34 cellular contexts compared by ENCODE assay signal in genomic region chr6:35177586-35177985, GRCh38. TPM values are rescaled to one million over a fixed set of nuclear protein-coding genes. Genes with fewer than 3 reads are reported as not detected.
DNase-seq lines count a peak whose midpoint lies in the region; ATAC-seq, FAIRE-seq and TF ChIP-seq lines count a peak whose summit lies in the region.
"Had no signal": no experiment of that assay in that cellular context is flagged by ENCODE, and none has a peak within 500 bp of the region (broad histone marks: within the 10 kb centered on the region; RNA-seq: fewer than 3 reads in every experiment).

No MANE protein-coding gene starts in this region.

- CTCF ChIA-PET in K562 (lab: Yijun Ruan, JAX; ENCODE audit: low intra/inter-chr PET ratio), result no interaction called here

- H3K4me1 Mint-ChIP-seq in HFFc6 (ENCODE audit: low read depth), result peaks cover 84% of the 10 kb centered on the region
- no peaks in the 10 kb centered on the region for H3K4me1 Mint-ChIP-seq in natural killer cell treated with Interleukin-12 subunit alpha and Interleukin-12 subunit beta and Interleukin-15 and Interleukin-18, amount 100 ng/mL, for 72 hours (ENCODE audit: low read depth in 2 of 2)
- H3K4me1 Mint-ChIP-seq: naive B cell had no signal

- DNase-seq in HFFc6 (peak; percentile 66), K562 (ENCODE audit: extremely low read depth in 1 of 4, low spot score in 3 of 4) (no peak), lung microvascular endothelial cell (ENCODE audit: low read depth in 2 of 2) (peak; percentile 24 to 60), HUDEP-2 (lab: John Stamatoyannopoulos, UW; ENCODE audit: unreplicated experiment in 76 of 76) (no peak), mucosa of descending colon (no peak), T-helper 9 cell (no peak)
- no peak for DNase-seq in natural killer cell treated with Interleukin-12 subunit alpha and Interleukin-12 subunit beta and Interleukin-15 and Interleukin-18, amount 100 ng/mL, for 72 hours (ENCODE audit: low spot score)
- DNase-seq: activated CD4-positive, alpha-beta T cell treated with anti-CD3 and anti-CD28 coated beads for 48 hours; activated CD8-positive, alpha-beta memory T cell treated with anti-CD3 and anti-CD28 coated beads for 24 hours; activated gamma-delta T cell; activated T-cell treated with anti-CD3 and anti-CD28 coated beads, Interleukin-2, amount 50 U/mL, for 1 hour; AML-193; Calu3; caudate nucleus; CD4-positive, CD25-positive, alpha-beta regulatory T cell; cortex of kidney; DMS79 treated with DMSO at 0.1 percent for 48 hours; effector memory CD8-positive, alpha-beta T cell; head of caudate nucleus; left ventricle myocardium superior; naive B cell; NCI-H1105 treated with DMSO at 0.1 percent for 48 hours; NCI-H1930; NCI-H524 treated with DMSO at 0.1 percent for 48 hours; SHP77; stimulated activated naive CD4-positive, alpha-beta T cell treated with Interleukin-2 at 50 U/mL for 16 hours had no signal

- H3K27me3 Mint-ChIP-seq in HFFc6 (ENCODE audit: insufficient read depth), result no peaks in the 10 kb centered on the region
- peaks cover under 1 to 23% of the 10 kb centered on the region in 2 donors for H3K27me3 Mint-ChIP-seq in natural killer cell treated with Interleukin-12 subunit alpha and Interleukin-12 subunit beta and Interleukin-15 and Interleukin-18, amount 100 ng/mL, for 72 hours

- H2AFZ ChIP-seq in ACC112 (ENCODE audit: low read length, unreplicated experiment), result no peak overlapping the region
- peak overlapping the region; percentile 76 for H2AFZ ChIP-seq in K562 (ENCODE audit: low read depth, low read length)

- in situ Hi-C loops in K562 (cut with MboI), result no loop called here

- peak; percentile 23 for FAIRE-seq in K562 (lab: Jason Lieb, UNC)
- FAIRE-seq: A204.1 had no signal

- H3K36me3 Mint-ChIP-seq in HFFc6 (ENCODE audit: low read depth), result no peaks in the 10 kb centered on the region
- H3K36me3 Mint-ChIP-seq in natural killer cell treated with Interleukin-12 subunit alpha and Interleukin-12 subunit beta and Interleukin-15 and Interleukin-18, amount 100 ng/mL, for 72 hours, result no peaks in the 10 kb centered on the region
- H3K36me3 Mint-ChIP-seq: CD4-positive, CD25-positive, alpha-beta regulatory T cell had no signal

- WGBS in K562 (ENCODE audit: insufficient coverage, low coverage, missing lambda C conversion rate), result 11% methylated on average over 2 of the region's 2 CpGs

- H3K4me1 ChIP-seq in ACC112 (ENCODE audit: control insufficient read depth, insufficient read depth, low read length, unreplicated experiment), result peaks cover 62% of the 10 kb centered on the region
- H3K4me1 ChIP-seq in K562 (replicated peaks in 1 of 2; ENCODE audit: control insufficient read depth in 2 of 2, insufficient read depth in 2 of 2, low read length in 2 of 2), result peaks cover 10 to 11% of the 10 kb centered on the region in 2 experiments; a peak in 4 of 5 replicates
- peaks cover 4% of the 10 kb centered on the region for H3K4me1 ChIP-seq in mucosa of descending colon (ENCODE audit: low read depth)

- H3K9ac ChIP-seq in K562 (ENCODE audit: insufficient read depth in 1 of 2, low read depth in 2 of 2, low read length in 2 of 2), result no peak overlapping the region

- POLR2A ChIA-PET in K562 (lab: Yijun Ruan, JAX), result no interaction called here

- peak overlapping the region; percentile 38; the same call in 1 of the 2 replicates for H3K4me2 ChIP-seq in K562 (ENCODE audit: insufficient read depth, low read length)

- no peaks in the 10 kb centered on the region for H3K27me3 ChIP-seq in ACC112 (ENCODE audit: insufficient read depth, low read length)
- peaks cover 5 to 20% of the 10 kb centered on the region in 2 experiments for H3K27me3 ChIP-seq in K562 (ENCODE audit: control insufficient read depth in 2 of 2, insufficient read depth in 2 of 2, low read length in 2 of 2)
- H3K27me3 ChIP-seq: suprapubic skin had no signal

- H3K79me2 ChIP-seq in ACC112 (ENCODE audit: control insufficient read depth, insufficient read depth, low read length, unreplicated experiment) (no peaks in the 10 kb centered on the region), K562 (ENCODE audit: control insufficient read depth, insufficient read depth, low read length) (no peaks in the 10 kb centered on the region)

- no peaks in the 10 kb centered on the region for H3K9me3 Mint-ChIP-seq in HFFc6
- H3K9me3 Mint-ChIP-seq in natural killer cell treated with Interleukin-12 subunit alpha and Interleukin-12 subunit beta and Interleukin-15 and Interleukin-18, amount 100 ng/mL, for 72 hours, result no peaks in the 10 kb centered on the region
- H3K9me3 Mint-ChIP-seq: effector memory CD8-positive, alpha-beta T cell; naive B cell had no signal

- no peak for TF ChIP-seq EP300 in K562 (IDR thresholded peaks at IDR 0.05; ENCODE audit: low read length)

- H3K4me3 ChIP-seq in ACC112 (ENCODE audit: low read depth, low read length) (no peak overlapping the region), K562 (no peak overlapping the region), mucosa of descending colon (no peak overlapping the region)
- H3K4me3 ChIP-seq: suprapubic skin had no signal

- peak overlapping the region; percentile 55; the same call in 1 of the 2 replicates for H3K4me3 Mint-ChIP-seq in HFFc6
- no peak overlapping the region for H3K4me3 Mint-ChIP-seq in natural killer cell treated with Interleukin-12 subunit alpha and Interleukin-12 subunit beta and Interleukin-15 and Interleukin-18, amount 100 ng/mL, for 72 hours
- H3K4me3 Mint-ChIP-seq: CD4-positive, CD25-positive, alpha-beta regulatory T cell; effector memory CD8-positive, alpha-beta T cell; naive B cell had no signal

- H4K20me1 ChIP-seq in K562 (replicated peaks; ENCODE audit: control insufficient read depth, insufficient read depth, low read length), result no peaks in the 10 kb centered on the region

- intact Hi-C loops in K562 (cut with micrococcal nuclease), result no loop called here
- intact Hi-C loops in mucosa of descending colon (cut with DNase I, micrococcal nuclease), result no loop called here

- no peak for TF ChIP-seq POLR2A in K562 (conservative IDR thresholded peaks at IDR 0.05)

- H3K9me3 ChIP-seq in K562 (replicated peaks; ENCODE audit: control insufficient read depth, insufficient read depth, low read depth, low read length) (no peaks in the 10 kb centered on the region), mucosa of descending colon (no peaks in the 10 kb centered on the region)
- H3K9me3 ChIP-seq: suprapubic skin had no signal

- no peaks in the 10 kb centered on the region for H3K9me1 ChIP-seq in K562 (ENCODE audit: control insufficient read depth, insufficient read depth, low read length)

- BruUV-seq in K562 (replicated peaks; lab: Mats Ljungman, UMichigan), result no TSS peak

- H3K36me3 ChIP-seq in ACC112 (ENCODE audit: insufficient read depth, low read length) (no peaks in the 10 kb centered on the region), K562 (ENCODE audit: control insufficient read depth, insufficient read depth, low read length) (no peaks in the 10 kb centered on the region), mucosa of descending colon (ENCODE audit: low read depth) (no peaks in the 10 kb centered on the region)
- H3K36me3 ChIP-seq: suprapubic skin had no signal

- no peak for ATAC-seq in K562
- ATAC-seq in natural killer cell treated with Interleukin-12 subunit alpha and Interleukin-12 subunit beta and Interleukin-15 and Interleukin-18, amount 100 ng/mL, for 72 hours, result no peak
- no peak for ATAC-seq in mucosa of descending colon
- ATAC-seq: effector memory CD8-positive, alpha-beta T cell; left ventricle myocardium superior; Panc1 had no signal

- no peak for TF ChIP-seq CTCF in HFFc6 (IDR thresholded peaks at IDR 0.05)
- TF ChIP-seq CTCF in K562 (IDR thresholded peaks at IDR 0.05 in 2 of 3, conservative IDR thresholded peaks at IDR 0.05 in 1 of 3; ENCODE audit: insufficient read depth in 2 of 3, low read depth in 1 of 3, low read length in 3 of 3), result no peak
- no peak for TF ChIP-seq CTCF in mucosa of descending colon (IDR thresholded peaks at IDR 0.05)

- peak overlapping the region; percentile 95 for H3K27ac Mint-ChIP-seq in HFFc6
- H3K27ac Mint-ChIP-seq in natural killer cell treated with Interleukin-12 subunit alpha and Interleukin-12 subunit beta and Interleukin-15 and Interleukin-18, amount 100 ng/mL, for 72 hours, result no peak overlapping the region
- H3K27ac Mint-ChIP-seq: CD4-positive, CD25-positive, alpha-beta regulatory T cell; effector memory CD8-positive, alpha-beta T cell; naive B cell had no signal

- H3K27ac ChIP-seq in ACC112 (ENCODE audit: low read depth, low read length), result peak overlapping the region; percentile 17; the same call in 1 of the 2 replicates
- H3K27ac ChIP-seq in K562 (ENCODE audit: extremely low read depth, low read depth, low read length), result no peak overlapping the region
- H3K27ac ChIP-seq: suprapubic skin had no signal

- no peak for TF ChIP-seq RAD21 in K562 (CRISPR knock-in tag; conservative IDR thresholded peaks at IDR 0.05 in 1 of 2, IDR thresholded peaks at IDR 0.05 in 1 of 2)

RNA-seq across cellular contexts. Expression of gene SCUBE3, which starts 36.2 kb away (rescaled TPM):
- 10 to 100 TPM; 37.0 to 75.0 (median 44.3) TPM for total RNA-seq in HFFc6 (2021; fragmentation: NEBNext Ultra II Directional; extraction: Animal tissue kit (Norgen Biotek cat#: 25700))
- total RNA-seq in K562 (2011; cell fraction: chromatin; rRNA removed; ENCODE audit: low replicate concordance), result not detected in 2 replicates
- total RNA-seq in K562 (2011; cell fraction: nucleolus; rRNA removed), result not detected in 2 replicates
- total RNA-seq in K562 (2011; cell fraction: nucleoplasm; rRNA removed), result not detected in 2 replicates
- total RNA-seq in K562 (2014; rRNA removed) (not detected in 2 replicates), K562 (2014; rRNA removed; fragmentation: Illumina TruSeq; extraction: Trizol) (not detected in 2 replicates), K562 (2015; rRNA removed; fragmentation: Illumina TruSeq; extraction: Trizol) (not detected in 2 replicates), K562 (2021) (0.02 TPM in 1 of 2 replicates, not detected in the other), lung microvascular endothelial cell (0.60 and 0.87 TPM in 2 replicates), mucosa of descending colon (10 to 100 TPM in 1 of 3 donors, under 1 TPM in 2; 0.14 to 11.6 (median 0.26) TPM)
- polyA plus RNA-seq in K562 (2011; rRNA removed) (not detected in 2 replicates), K562 (2014; fragmentation: Illumina TruSeq; extraction: Trizol) (not detected in 2 replicates), K562 (2014; fragmentation: Nextera tagmentation; extraction: Ambion mirVana) (under 1 TPM; 0.01 to 0.11 TPM), K562 (2014; rRNA removed) (not detected in 2 replicates)
- not detected in 2 replicates for polyA plus RNA-seq in K562 (2011; cell fraction: cytosol; rRNA removed)
- not detected in 2 replicates for polyA plus RNA-seq in K562 (2011; cell fraction: nucleus; rRNA removed)
- 0.08 and 0.19 TPM in 2 replicates for polyA plus RNA-seq in K562 (2012)
- not detected in 2 replicates for polyA minus RNA-seq in K562 (2011; rRNA and poly(A)+ RNA removed)
- not detected in 2 replicates for polyA minus RNA-seq in K562 (2011; cell fraction: cytosol; rRNA and poly(A)+ RNA removed)
- polyA minus RNA-seq in K562 (2011; cell fraction: nucleus; rRNA and poly(A)+ RNA removed), result not detected in 2 replicates
- under 1 TPM in 1 of 2 donors, not detected in 1; 0.14 TPM for total RNA-seq in natural killer cell treated with Interleukin-12 subunit alpha and Interleukin-12 subunit beta and Interleukin-15 and Interleukin-18, amount 100 ng/mL, for 72 hours
- total RNA-seq: CD4-positive, CD25-positive, alpha-beta regulatory T cell; MCF 10A had no signal

RNA-seq across cellular contexts. Expression of gene TCP11, which starts 36.4 kb away (rescaled TPM):
- under 1 TPM; 0.31 to 0.70 (median 0.37) TPM for total RNA-seq in HFFc6 (2021; fragmentation: NEBNext Ultra II Directional; extraction: Animal tissue kit (Norgen Biotek cat#: 25700))
- total RNA-seq in K562 (2011; cell fraction: chromatin; rRNA removed; ENCODE audit: low replicate concordance), result not detected in 2 replicates
- total RNA-seq in K562 (2011; cell fraction: nucleolus; rRNA removed), result not detected in 2 replicates
- not detected in 2 replicates for total RNA-seq in K562 (2011; cell fraction: nucleoplasm; rRNA removed)
- not detected in 2 replicates for total RNA-seq in K562 (2014; rRNA removed)
- not detected in 2 replicates for total RNA-seq in K562 (2014; rRNA removed; fragmentation: Illumina TruSeq; extraction: Trizol)
- total RNA-seq in K562 (2015; rRNA removed; fragmentation: Illumina TruSeq; extraction: Trizol), result not detected in 2 replicates
- not detected in 2 replicates for total RNA-seq in K562 (2021)
- polyA plus RNA-seq in K562 (2011; rRNA removed), result not detected in 2 replicates
- 0.15 TPM in 1 of 2 replicates, not detected in the other for polyA plus RNA-seq in K562 (2011; cell fraction: cytosol; rRNA removed)
- polyA plus RNA-seq in K562 (2011; cell fraction: nucleus; rRNA removed), result not detected in 2 replicates
- not detected in 2 replicates for polyA plus RNA-seq in K562 (2012)
- polyA plus RNA-seq in K562 (2014; fragmentation: Illumina TruSeq; extraction: Trizol), result not detected in 2 replicates
- not detected for polyA plus RNA-seq in K562 (2014; fragmentation: Nextera tagmentation; extraction: Ambion mirVana)
- not detected in 2 replicates for polyA plus RNA-seq in K562 (2014; rRNA removed)
- 0.18 TPM in 1 of 2 replicates, not detected in the other for polyA minus RNA-seq in K562 (2011; rRNA and poly(A)+ RNA removed)
- not detected in 2 replicates for polyA minus RNA-seq in K562 (2011; cell fraction: cytosol; rRNA and poly(A)+ RNA removed)
- polyA minus RNA-seq in K562 (2011; cell fraction: nucleus; rRNA and poly(A)+ RNA removed), result not detected in 2 replicates
- total RNA-seq in lung microvascular endothelial cell, result not detected in 2 replicates
- not detected for total RNA-seq in natural killer cell treated with Interleukin-12 subunit alpha and Interleukin-12 subunit beta and Interleukin-15 and Interleukin-18, amount 100 ng/mL, for 72 hours
- total RNA-seq in mucosa of descending colon, result not detected
- total RNA-seq: Calu3; CD4-positive, CD25-positive, alpha-beta regulatory T cell; fibroblast of villous mesenchyme; left ventricle myocardium superior; MCF 10A; skeletal muscle tissue; ureter had no signal
- polyA plus RNA-seq: CD4-positive, CD25-positive, alpha-beta regulatory T cell had no signal

Comparison
In these comparisons a context has a peak if more than half of its experiments do, and no peak if none do; other contexts are left out.
1. DNase-seq: peak in HFFc6 (single experiment) and lung microvascular endothelial cell (2 of 2); none in K562 (0 of 4), natural killer cell treated with Interleukin-12 subunit alpha and Interleukin-12 subunit beta and Interleukin-15 and Interleukin-18, amount 100 ng/mL, for 72 hours (single experiment), HUDEP-2 (0 of 76), mucosa of descending colon (0 of 3) and T-helper 9 cell (single experiment).